11 cellular contexts compared by ENCODE assay signal in the genomic region with DNA sequence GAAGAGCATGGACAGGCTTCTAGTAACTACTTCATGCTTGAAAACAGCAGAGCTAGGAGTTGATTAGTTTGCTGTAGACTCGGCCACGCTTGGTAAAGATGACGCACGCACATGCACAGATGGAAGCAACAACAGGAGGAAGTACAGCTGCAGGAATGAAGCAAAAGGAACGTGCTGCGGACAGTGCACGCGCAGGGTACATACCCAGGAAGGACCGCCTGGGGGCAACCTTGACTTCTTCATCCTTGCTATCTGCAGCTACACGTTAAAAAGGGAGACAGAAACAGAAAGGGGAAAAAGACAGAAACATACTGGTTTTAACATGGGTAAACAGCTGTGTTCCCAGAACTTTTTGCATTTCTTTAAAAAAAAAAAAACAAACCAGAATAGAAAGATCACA. TPM values are rescaled to one million over a fixed set of nuclear protein-coding genes. Genes with fewer than 3 reads are reported as not detected.
DNase-seq lines count a peak whose midpoint lies in the region; ATAC-seq, FAIRE-seq and TF ChIP-seq lines count a peak whose summit lies in the region.
"Had no signal": no experiment of that assay in that cellular context is flagged by ENCODE, and none has a peak within 500 bp of the region (broad histone marks: within the 10 kb centered on the region; RNA-seq: fewer than 3 reads in every experiment).

No MANE protein-coding gene starts in this region.

- H3K79me2 ChIP-seq in HepG2 (ENCODE audit: insufficient read depth, low read length), result peaks cover 87% of the 10 kb centered on the region

- DNase-seq in Right ventricle myocardium inferior (ENCODE audit: missing footprints) (no peak), right atrium auricular region (ENCODE audit: low spot score) (no peak), colonic mucosa (peak; percentile 76), HepG2 (ENCODE audit: low spot score) (peak; percentile 81), DMS53 (lab: John Stamatoyannopoulos, UW) (no peak), KG1 (lab: John Stamatoyannopoulos, UW) (no peak)
- no peak for DNase-seq in activated CD4-positive, alpha-beta T cell treated with anti-CD3 and anti-CD28 coated beads for 48 hours
- DNase-seq: MG63, NCI-H774 had no signal

- no peak overlapping the region for H3K4me3 ChIP-seq in right atrium auricular region
- H3K4me3 ChIP-seq in colonic mucosa, result no peak overlapping the region
- H3K4me3 ChIP-seq in HepG2 (replicated peaks in 1 of 3; ENCODE audit: insufficient read depth in 1 of 3, low read depth in 2 of 3, low read length in 3 of 3), result peak overlapping the region in 2 of 3 experiments; percentile 34 to 55; a peak in 3 of 6 replicates
- H3K4me3 ChIP-seq: MG63 had no signal

- FAIRE-seq in HepG2 (lab: Jason Lieb, UNC), result peak; percentile 90
- FAIRE-seq: endometrium had no signal

- H3K9me3 ChIP-seq in right atrium auricular region, result peaks cover 0 to 45% of the 10 kb centered on the region in 2 donors
- H3K9me3 ChIP-seq in colonic mucosa, result no peaks in the 10 kb centered on the region
- H3K9me3 ChIP-seq in HepG2 (ENCODE audit: low read length), result peaks cover 11% of the 10 kb centered on the region

- TF ChIP-seq RAD21 in HepG2 (CRISPR knock-in tag; IDR thresholded peaks at IDR 0.05), result peak; percentile 80

- H3K4me1 ChIP-seq in right atrium auricular region, result peaks cover 0 to 17% of the 10 kb centered on the region in 2 donors
- peaks cover 17% of the 10 kb centered on the region for H3K4me1 ChIP-seq in colonic mucosa
- peaks cover 58% of the 10 kb centered on the region for H3K4me1 ChIP-seq in HepG2 (ENCODE audit: insufficient read depth, low read length)

- 6% methylated on average over 10 of the region's 10 CpGs for WGBS in HepG2 (ENCODE audit: low lambda C conversion rate)

- intact Hi-C loops in Right ventricle myocardium inferior (cut with DNase I), result loop anchor here (10.0 kb wide), 1 partner anchor 259 kb away; a partner anchor contains a TSS
- intact Hi-C loops in colonic mucosa (cut with DNase I), result loop anchor here (10.0 kb wide), 1 partner anchor 51 kb away; a partner anchor contains a TSS
- intact Hi-C loops in HepG2 (cut with micrococcal nuclease; ENCODE audit: unreplicated experiment), result loop anchor here (1.0 to 2.0 kb wide), 6 partner anchors 17 to 221 kb away; a partner anchor contains a TSS

- no peak for TF ChIP-seq POLR2A in HepG2 (IDR thresholded peaks at IDR 0.05; ENCODE audit: insufficient read depth in 1 of 2, low read depth in 2 of 2, low read length in 2 of 2)

- in situ Hi-C loops in HepG2 (cut with HindIII; ENCODE audit: extremely low pct_ligation_motif_present, low pct_unique_long_range_greater_than_20kb), result loop anchor here (10.0 kb wide), 1 partner anchor 171 kb away; a partner anchor contains a TSS

- H3K4me2 ChIP-seq in HepG2 (ENCODE audit: low read depth, low read length), result peak overlapping the region; percentile 74

- CTCF ChIA-PET in HepG2 (lab: Yijun Ruan, JAX; ENCODE audit: low intra/inter-chr PET ratio, low total read pairs), result interaction anchor here (0.7 to 2.8 kb wide), 6 partner anchors 18 to 220 kb away, joined by 3 to 23 read pairs (median 8); a partner anchor contains a TSS

- peak; percentile 35 for ATAC-seq in Right ventricle myocardium inferior
- ATAC-seq in HepG2, result peak; percentile 82
- ATAC-seq in GM18520 (IDR thresholded peaks at IDR 0.05; ENCODE audit: unreplicated experiment), result no peak

- H3K27me3 ChIP-seq in right atrium auricular region, result no peaks in the 10 kb centered on the region
- H3K27me3 ChIP-seq in colonic mucosa, result no peaks in the 10 kb centered on the region
- H3K27me3 ChIP-seq in HepG2 (ENCODE audit: control insufficient read depth in 1 of 2, insufficient read depth in 2 of 2, low read length in 2 of 2), result no peaks in the 10 kb centered on the region
- H3K27me3 ChIP-seq: MG63 had no signal

- H2AFZ ChIP-seq in HepG2 (ENCODE audit: low read length), result no peak overlapping the region

- POLR2A ChIA-PET in HepG2 (lab: Yijun Ruan, JAX), result interaction anchor here (0.9 to 3.0 kb wide), 11 partner anchors 12 to 255 kb away, joined by 3 to 45 read pairs (median 13); a partner anchor contains a TSS

- no TSS peak for BruUV-seq in HepG2 (replicated peaks; lab: Mats Ljungman, UMichigan)

- TF ChIP-seq EP300 in HepG2 (IDR thresholded peaks at IDR 0.05; ENCODE audit: low read depth in 2 of 2, low read length in 2 of 2) (no peak), HepG2 (CRISPR knock-in tag; IDR thresholded peaks at IDR 0.05; ENCODE audit: borderline replicate concordance) (no peak)

- H3K36me3 ChIP-seq in right atrium auricular region (peaks cover 25% of the 10 kb centered on the region), colonic mucosa (no peaks in the 10 kb centered on the region), HepG2 (replicated peaks in 1 of 2; ENCODE audit: control insufficient read depth in 1 of 2, insufficient read depth in 2 of 2, low read length in 2 of 2) (peaks cover 6 to 13% of the 10 kb centered on the region in 2 experiments; a peak in 4 of 5 replicates)

- TF ChIP-seq CTCF in right atrium auricular region (IDR thresholded peaks at IDR 0.05) (peak in 1 of 2 donors; percentile 11), colonic mucosa (IDR thresholded peaks at IDR 0.05) (no peak), HepG2 (CRISPR knock-in tag; IDR thresholded peaks at IDR 0.05) (peak; percentile 91)

- H3K9ac ChIP-seq in colonic mucosa (ENCODE audit: low read depth in 2 of 2, low read length in 2 of 2) (peak overlapping the region in 1 of 2 donors; percentile 52), HepG2 (ENCODE audit: insufficient read depth, low read depth, low read length) (peak overlapping the region; percentile 34; the same call in 1 of the 2 replicates)

- H3K27ac ChIP-seq in right atrium auricular region (peak overlapping the region in 1 of 2 donors; percentile 52), colonic mucosa (peak overlapping the region; percentile 70), HepG2 (ENCODE audit: extremely low read length, insufficient read depth, low read length) (peak overlapping the region; percentile 88)

- H4K20me1 ChIP-seq in HepG2 (ENCODE audit: insufficient read depth, low read length), result peaks cover 19% of the 10 kb centered on the region

RNA-seq across cellular contexts. Expression of a gene that starts 17.7 kb away (rescaled TPM):
- total RNA-seq in Right ventricle myocardium inferior (29.3 TPM), right atrium auricular region (10 to 100 TPM; 21.4 to 22.9 TPM), colonic mucosa (10 to 100 TPM; 74.9 to 88.0 TPM), HepG2 (2016; rRNA removed; fragmentation: Illumina TruSeq; extraction: Trizol) (30.3 and 41.9 TPM in 2 replicates)
- total RNA-seq in HepG2 (2016; cell fraction: cytosol; rRNA removed; fragmentation: Illumina TruSeq; extraction: Trizol; ENCODE audit: low read depth), result 40.5 and 40.6 TPM in 2 replicates
- 29.0 and 42.7 TPM in 2 replicates for total RNA-seq in HepG2 (2016; cell fraction: insoluble cytoplasmic fraction; rRNA removed; fragmentation: Illumina TruSeq; extraction: Trizol)
- 74.6 and 79.6 TPM in 2 replicates for total RNA-seq in HepG2 (2016; cell fraction: membrane; rRNA removed; fragmentation: Illumina TruSeq; extraction: Trizol)
- total RNA-seq in HepG2 (2016; cell fraction: nucleus; rRNA removed; fragmentation: Illumina TruSeq; extraction: Trizol), result 24.3 and 28.3 TPM in 2 replicates
- 33.5 and 62.5 TPM in 2 replicates for polyA plus RNA-seq in HepG2 (2011; rRNA removed)
- polyA plus RNA-seq in HepG2 (2011; cell fraction: cytosol; rRNA removed), result 56.8 and 67.4 TPM in 2 replicates
- polyA plus RNA-seq in HepG2 (2011; cell fraction: nucleus; rRNA removed), result 84.2 and 87.0 TPM in 2 replicates
- 46.8 and 62.2 TPM in 2 replicates for polyA plus RNA-seq in HepG2 (2012)
- polyA plus RNA-seq in HepG2 (2016; cell fraction: cytosol; fragmentation: Illumina TruSeq; extraction: Trizol; ENCODE audit: low read depth), result 45.1 and 50.9 TPM in 2 replicates
- polyA plus RNA-seq in HepG2 (2016; cell fraction: insoluble cytoplasmic fraction; fragmentation: Illumina TruSeq; extraction: Trizol; ENCODE audit: low read depth), result 33.6 and 33.8 TPM in 2 replicates
- polyA plus RNA-seq in HepG2 (2016; cell fraction: membrane; fragmentation: Illumina TruSeq; extraction: Trizol; ENCODE audit: low read depth), result 69.1 and 69.7 TPM in 2 replicates
- polyA plus RNA-seq in HepG2 (2016; cell fraction: nucleus; fragmentation: Illumina TruSeq; extraction: Trizol; ENCODE audit: insufficient read depth, low read depth), result 43.3 and 46.8 TPM in 2 replicates
- polyA minus RNA-seq in HepG2 (2011; rRNA and poly(A)+ RNA removed; ENCODE audit: low replicate concordance), result 19.8 and 109 TPM in 2 replicates
- polyA minus RNA-seq in HepG2 (2011; cell fraction: cytosol; rRNA and poly(A)+ RNA removed), result 28.8 and 32.5 TPM in 2 replicates
- 27.0 and 33.3 TPM in 2 replicates for polyA minus RNA-seq in HepG2 (2011; cell fraction: nucleus; rRNA and poly(A)+ RNA removed)

RNA-seq across cellular contexts. Expression of a gene that starts 30.7 kb away (rescaled TPM):
- total RNA-seq in Right ventricle myocardium inferior, result 12.5 TPM
- 10 to 100 TPM in 1 of 2 donors, 1 to 10 TPM in 1; 8.6 to 13.0 TPM for total RNA-seq in right atrium auricular region
- 10 to 100 TPM; 51.8 to 59.6 TPM for total RNA-seq in colonic mucosa
- 15.3 and 22.6 TPM in 2 replicates for total RNA-seq in HepG2 (2016; rRNA removed; fragmentation: Illumina TruSeq; extraction: Trizol)
- 28.9 and 34.1 TPM in 2 replicates for total RNA-seq in HepG2 (2016; cell fraction: cytosol; rRNA removed; fragmentation: Illumina TruSeq; extraction: Trizol; ENCODE audit: low read depth)
- total RNA-seq in HepG2 (2016; cell fraction: insoluble cytoplasmic fraction; rRNA removed; fragmentation: Illumina TruSeq; extraction: Trizol), result 13.5 and 21.2 TPM in 2 replicates
- 33.2 and 40.1 TPM in 2 replicates for total RNA-seq in HepG2 (2016; cell fraction: membrane; rRNA removed; fragmentation: Illumina TruSeq; extraction: Trizol)
- total RNA-seq in HepG2 (2016; cell fraction: nucleus; rRNA removed; fragmentation: Illumina TruSeq; extraction: Trizol), result 17.7 and 20.7 TPM in 2 replicates
- 41.2 and 45.1 TPM in 2 replicates for polyA plus RNA-seq in HepG2 (2011; rRNA removed)
- 28.0 and 28.5 TPM in 2 replicates for polyA plus RNA-seq in HepG2 (2011; cell fraction: cytosol; rRNA removed)
- polyA plus RNA-seq in HepG2 (2011; cell fraction: nucleus; rRNA removed), result 34.3 and 53.2 TPM in 2 replicates
- 26.1 and 32.6 TPM in 2 replicates for polyA plus RNA-seq in HepG2 (2012)
- 36.8 and 50.0 TPM in 2 replicates for polyA plus RNA-seq in HepG2 (2016; cell fraction: cytosol; fragmentation: Illumina TruSeq; extraction: Trizol; ENCODE audit: low read depth)
- polyA plus RNA-seq in HepG2 (2016; cell fraction: insoluble cytoplasmic fraction; fragmentation: Illumina TruSeq; extraction: Trizol; ENCODE audit: low read depth), result 17.9 and 18.7 TPM in 2 replicates
- 33.7 and 42.5 TPM in 2 replicates for polyA plus RNA-seq in HepG2 (2016; cell fraction: membrane; fragmentation: Illumina TruSeq; extraction: Trizol; ENCODE audit: low read depth)
- 68.0 and 69.5 TPM in 2 replicates for polyA plus RNA-seq in HepG2 (2016; cell fraction: nucleus; fragmentation: Illumina TruSeq; extraction: Trizol; ENCODE audit: insufficient read depth, low read depth)
- polyA minus RNA-seq in HepG2 (2011; rRNA and poly(A)+ RNA removed; ENCODE audit: low replicate concordance), result 4.1 and 8.6 TPM in 2 replicates
- 5.3 and 7.9 TPM in 2 replicates for polyA minus RNA-seq in HepG2 (2011; cell fraction: cytosol; rRNA and poly(A)+ RNA removed)
- 23.3 and 28.1 TPM in 2 replicates for polyA minus RNA-seq in HepG2 (2011; cell fraction: nucleus; rRNA and poly(A)+ RNA removed)

RNA-seq across cellular contexts. Expression of a gene that starts 54.6 kb away (rescaled TPM):
- 90.8 TPM for total RNA-seq in Right ventricle myocardium inferior
- 10 to 100 TPM; 20.8 to 37.5 TPM for total RNA-seq in right atrium auricular region
- 100 to 1,000 TPM; 101 to 138 TPM for total RNA-seq in colonic mucosa
- total RNA-seq in HepG2 (2016; rRNA removed; fragmentation: Illumina TruSeq; extraction: Trizol), result 192 and 202 TPM in 2 replicates
- 596 and 716 TPM in 2 replicates for total RNA-seq in HepG2 (2016; cell fraction: cytosol; rRNA removed; fragmentation: Illumina TruSeq; extraction: Trizol; ENCODE audit: low read depth)
- 185 and 204 TPM in 2 replicates for total RNA-seq in HepG2 (2016; cell fraction: insoluble cytoplasmic fraction; rRNA removed; fragmentation: Illumina TruSeq; extraction: Trizol)
- total RNA-seq in HepG2 (2016; cell fraction: membrane; rRNA removed; fragmentation: Illumina TruSeq; extraction: Trizol), result 533 and 635 TPM in 2 replicates
- 56.2 and 79.7 TPM in 2 replicates for total RNA-seq in HepG2 (2016; cell fraction: nucleus; rRNA removed; fragmentation: Illumina TruSeq; extraction: Trizol)
- polyA plus RNA-seq in HepG2 (2011; rRNA removed), result 135 and 172 TPM in 2 replicates
- polyA plus RNA-seq in HepG2 (2011; cell fraction: cytosol; rRNA removed), result 131 and 145 TPM in 2 replicates
- polyA plus RNA-seq in HepG2 (2011; cell fraction: nucleus; rRNA removed), result 32.1 and 40.2 TPM in 2 replicates
- polyA plus RNA-seq in HepG2 (2012), result 123 and 145 TPM in 2 replicates
- 941 and 1,125 TPM in 2 replicates for polyA plus RNA-seq in HepG2 (2016; cell fraction: cytosol; fragmentation: Illumina TruSeq; extraction: Trizol; ENCODE audit: low read depth)
- 223 and 229 TPM in 2 replicates for polyA plus RNA-seq in HepG2 (2016; cell fraction: insoluble cytoplasmic fraction; fragmentation: Illumina TruSeq; extraction: Trizol; ENCODE audit: low read depth)
- polyA plus RNA-seq in HepG2 (2016; cell fraction: membrane; fragmentation: Illumina TruSeq; extraction: Trizol; ENCODE audit: low read depth), result 563 and 676 TPM in 2 replicates
- polyA plus RNA-seq in HepG2 (2016; cell fraction: nucleus; fragmentation: Illumina TruSeq; extraction: Trizol; ENCODE audit: insufficient read depth, low read depth), result 165 and 194 TPM in 2 replicates
- polyA minus RNA-seq in HepG2 (2011; rRNA and poly(A)+ RNA removed; ENCODE audit: low replicate concordance), result 36.7 and 86.4 TPM in 2 replicates
- polyA minus RNA-seq in HepG2 (2011; cell fraction: cytosol; rRNA and poly(A)+ RNA removed), result 44.1 and 45.4 TPM in 2 replicates
- polyA minus RNA-seq in HepG2 (2011; cell fraction: nucleus; rRNA and poly(A)+ RNA removed), result 14.9 and 19.2 TPM in 2 replicates

Comparison
In these comparisons a context has a peak if more than half of its experiments do, and no peak if none do; other contexts are left out.
1. DNase-seq: peak in colonic mucosa (single experiment) and HepG2 (single experiment); none in Right ventricle myocardium inferior (single experiment), right atrium auricular region (single experiment), DMS53 (single experiment), KG1 (single experiment) and activated CD4-positive, alpha-beta T cell treated with anti-CD3 and anti-CD28 coated beads for 48 hours (single experiment).
2. H3K4me3 ChIP-seq: peak in HepG2 (2 of 3); none in right atrium auricular region (0 of 2) and colonic mucosa (single experiment).